ENCODE assay signal across 10 cellular contexts in the genomic region with DNA sequence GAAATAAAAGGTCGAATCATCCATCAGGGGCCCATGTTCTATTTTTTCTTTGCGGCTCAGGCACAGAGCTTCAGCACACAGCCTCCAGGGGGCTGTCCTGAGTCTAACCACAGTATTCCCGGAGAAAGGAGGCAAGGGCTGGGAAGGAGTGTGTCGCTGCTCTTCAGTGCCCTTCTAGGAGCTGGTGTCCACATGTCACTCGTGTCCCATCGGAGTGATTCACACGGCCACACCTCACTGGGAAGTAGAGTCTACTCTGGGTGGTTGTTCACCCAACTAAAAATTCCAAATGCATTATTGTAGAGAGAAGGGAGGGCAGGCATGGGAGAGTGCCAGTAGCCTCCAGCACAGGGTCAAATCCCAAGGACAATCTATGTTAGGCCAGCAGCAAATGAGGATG.
DNase-seq lines count a peak whose midpoint lies in the region; ATAC-seq and TF ChIP-seq lines count a peak whose summit lies in the region.
"Had no signal": no experiment of that assay in that cellular context is flagged by ENCODE, and none has a peak within 500 bp of the region (broad histone marks: within the 10 kb centered on the region; RNA-seq: fewer than 3 reads in every experiment).

No MANE protein-coding gene starts in this region.

- peak; percentile 84 for TF ChIP-seq CTCF in Calu3 (IDR thresholded peaks at IDR 0.05; ENCODE audit: unreplicated experiment)
- TF ChIP-seq CTCF in astrocyte of the cerebellum (IDR thresholded peaks at IDR 0.05; ENCODE audit: low read depth, low read length, missing control alignments), result peak; percentile 35
- TF ChIP-seq CTCF in lower lobe of right lung (IDR thresholded peaks at IDR 0.05), result peak; percentile 47

- in situ Hi-C loops in astrocyte of the cerebellum (cut with HindIII; ENCODE audit: low sequenced_read_pairs), result no loop called here

- ATAC-seq in lower lobe of right lung, result no peak
- no peak for ATAC-seq in activated CD8-positive, alpha-beta memory T cell treated with anti-CD3 and anti-CD28 coated beads, Interleukin-2, amount 10 ng/mL, durations not matched to agents 7 days and 5 days
- no peak for ATAC-seq in GM21717 (IDR thresholded peaks at IDR 0.05; ENCODE audit: unreplicated experiment)

- BruUV-seq in Calu3 (replicated peaks; lab: Mats Ljungman, UMichigan), result no TSS peak

- peaks cover 37% of the 10 kb centered on the region for H3K27me3 Mint-ChIP-seq in Calu3 (ENCODE audit: unreplicated experiment)
- peaks cover 29% of the 10 kb centered on the region for H3K27me3 Mint-ChIP-seq in activated CD8-positive, alpha-beta memory T cell treated with anti-CD3 and anti-CD28 coated beads, Interleukin-2, amount 10 ng/mL, durations not matched to agents 7 days and 5 days
- peaks cover 44% of the 10 kb centered on the region for H3K27me3 Mint-ChIP-seq in activated naive CD4-positive, alpha-beta T cell treated with anti-CD3 and anti-CD28 coated beads for 36 hours (ENCODE audit: low read depth)

- peaks cover 11% of the 10 kb centered on the region for H3K27me3 ChIP-seq in lower lobe of right lung (ENCODE audit: low read depth)

- no peak overlapping the region for H3K4me3 ChIP-seq in astrocyte of the cerebellum (ENCODE audit: low read depth, low read length)
- H3K4me3 ChIP-seq in lower lobe of right lung, result no peak overlapping the region

- intact Hi-C loops in Calu3 (cut with micrococcal nuclease; ENCODE audit: unreplicated experiment), result loop anchor here (5.0 to 10.0 kb wide), 2 partner anchors 118 to 226 kb away; no protein-coding TSS in a partner anchor
- intact Hi-C loops in lower lobe of right lung (cut with DNase I), result loop anchor here (10.0 kb wide), 1 partner anchor 476 kb away; no protein-coding TSS in a partner anchor
- intact Hi-C loops in activated naive CD4-positive, alpha-beta T cell treated with anti-CD3 and anti-CD28 coated beads for 36 hours (cut with micrococcal nuclease), result loop anchor here (10.0 kb wide), 2 partner anchors 196 to 376 kb away; no protein-coding TSS in a partner anchor

- H3K4me1 ChIP-seq in lower lobe of right lung, result peaks cover 8% of the 10 kb centered on the region

- peaks cover 10% of the 10 kb centered on the region for H3K36me3 Mint-ChIP-seq in Calu3 (ENCODE audit: insufficient read depth, unreplicated experiment)
- H3K36me3 Mint-ChIP-seq in activated CD8-positive, alpha-beta memory T cell treated with anti-CD3 and anti-CD28 coated beads, Interleukin-2, amount 10 ng/mL, durations not matched to agents 7 days and 5 days, result no peaks in the 10 kb centered on the region
- H3K36me3 Mint-ChIP-seq in activated naive CD4-positive, alpha-beta T cell treated with anti-CD3 and anti-CD28 coated beads for 36 hours (ENCODE audit: low read depth), result no peaks in the 10 kb centered on the region

- no peaks in the 10 kb centered on the region for H3K9me3 ChIP-seq in lower lobe of right lung

- H3K27ac Mint-ChIP-seq in Calu3 (ENCODE audit: unreplicated experiment), result no peak overlapping the region
- no peak overlapping the region for H3K27ac Mint-ChIP-seq in activated CD8-positive, alpha-beta memory T cell treated with anti-CD3 and anti-CD28 coated beads, Interleukin-2, amount 10 ng/mL, durations not matched to agents 7 days and 5 days
- H3K27ac Mint-ChIP-seq in activated naive CD4-positive, alpha-beta T cell treated with anti-CD3 and anti-CD28 coated beads for 36 hours, result no peak overlapping the region
- H3K27ac Mint-ChIP-seq: activated T-helper 2 cell treated with anti-CD3 and anti-CD28 coated beads, Interferon-gamma antibody, Interleukin-2, Interleukin-4, amounts not matched to agents 10 μg/mL and 5 μg/mL and 100 μg/mL, durations not matched to agents 14 hours and 24 hours and 36 hours had no signal

- peak; percentile 73 for DNase-seq in Calu3
- peak; percentile 23 for DNase-seq in HPDE6-E6E7 (ENCODE audit: extremely low spot score)
- no peak for DNase-seq in astrocyte of the cerebellum (ENCODE audit: low read depth)
- no peak for DNase-seq in lower lobe of right lung
- DNase-seq in activated CD8-positive, alpha-beta memory T cell treated with anti-CD3 and anti-CD28 coated beads, Interleukin-2, amount 10 ng/mL, durations not matched to agents 7 days and 5 days, result no peak
- DNase-seq in activated CD4-positive, alpha-beta T cell treated with anti-CD3 and anti-CD28 coated beads for 1 hour, result no peak
- DNase-seq in activated naive CD4-positive, alpha-beta T cell treated with anti-CD3 and anti-CD28 coated beads for 36 hours, result no peak
- DNase-seq: NCI-H2107 had no signal

- no peak overlapping the region for H3K27ac ChIP-seq in lower lobe of right lung

- H3K9me3 Mint-ChIP-seq in Calu3 (ENCODE audit: low read depth, unreplicated experiment), result no peaks in the 10 kb centered on the region
- no peaks in the 10 kb centered on the region for H3K9me3 Mint-ChIP-seq in activated CD8-positive, alpha-beta memory T cell treated with anti-CD3 and anti-CD28 coated beads, Interleukin-2, amount 10 ng/mL, durations not matched to agents 7 days and 5 days (ENCODE audit: low read depth)
- no peaks in the 10 kb centered on the region for H3K9me3 Mint-ChIP-seq in activated naive CD4-positive, alpha-beta T cell treated with anti-CD3 and anti-CD28 coated beads for 36 hours
- H3K9me3 Mint-ChIP-seq: activated T-helper 2 cell treated with anti-CD3 and anti-CD28 coated beads, Interferon-gamma antibody, Interleukin-2, Interleukin-4, amounts not matched to agents 10 μg/mL and 5 μg/mL and 100 μg/mL, durations not matched to agents 14 hours and 24 hours and 36 hours had no signal

- H3K36me3 ChIP-seq in lower lobe of right lung, result no peaks in the 10 kb centered on the region

- H3K4me1 Mint-ChIP-seq in Calu3 (ENCODE audit: low read depth, unreplicated experiment), result peaks cover 25% of the 10 kb centered on the region
- H3K4me1 Mint-ChIP-seq in activated CD8-positive, alpha-beta memory T cell treated with anti-CD3 and anti-CD28 coated beads, Interleukin-2, amount 10 ng/mL, durations not matched to agents 7 days and 5 days, result peaks cover 4% of the 10 kb centered on the region
- H3K4me1 Mint-ChIP-seq in activated naive CD4-positive, alpha-beta T cell treated with anti-CD3 and anti-CD28 coated beads for 36 hours (ENCODE audit: low read depth), result peaks cover 5% of the 10 kb centered on the region

- no peak overlapping the region for H3K4me3 Mint-ChIP-seq in Calu3 (ENCODE audit: low read depth, unreplicated experiment)
- no peak overlapping the region for H3K4me3 Mint-ChIP-seq in activated CD8-positive, alpha-beta memory T cell treated with anti-CD3 and anti-CD28 coated beads, Interleukin-2, amount 10 ng/mL, durations not matched to agents 7 days and 5 days
- H3K4me3 Mint-ChIP-seq in activated naive CD4-positive, alpha-beta T cell treated with anti-CD3 and anti-CD28 coated beads for 36 hours, result no peak overlapping the region

- CTCF ChIA-PET in Calu3 (lab: Charles Lee), result interaction anchor here (0.6 to 1.1 kb wide), 4 partner anchors 20 to 491 kb away, joined by 3 to 7 read pairs (median 3); a partner anchor contains a TSS
- CTCF ChIA-PET in activated CD8-positive, alpha-beta memory T cell treated with anti-CD3 and anti-CD28 coated beads, Interleukin-2, amount 10 ng/mL, durations not matched to agents 7 days and 5 days (lab: Charles Lee), result no interaction called here
- CTCF ChIA-PET in activated naive CD4-positive, alpha-beta T cell treated with anti-CD3 and anti-CD28 coated beads for 36 hours (lab: Charles Lee), result no interaction called here

Comparison
In these comparisons a context has a peak if more than half of its experiments do, and no peak if none do; other contexts are left out.
1. DNase-seq: peak in Calu3 (single experiment) and HPDE6-E6E7 (single experiment); none in astrocyte of the cerebellum (single experiment), lower lobe of right lung (single experiment), activated CD8-positive, alpha-beta memory T cell treated with anti-CD3 and anti-CD28 coated beads, Interleukin-2, amount 10 ng/mL, durations not matched to agents 7 days and 5 days (single experiment), activated CD4-positive, alpha-beta T cell treated with anti-CD3 and anti-CD28 coated beads for 1 hour (single experiment) and activated naive CD4-positive, alpha-beta T cell treated with anti-CD3 and anti-CD28 coated beads for 36 hours (single experiment).
2. Peak in every context shown above with its lines, with median percentiles within 50 percentile points of each other: CTCF ChIP-seq.